ENCODE assay signal across 22 cellular contexts in the genomic region with DNA sequence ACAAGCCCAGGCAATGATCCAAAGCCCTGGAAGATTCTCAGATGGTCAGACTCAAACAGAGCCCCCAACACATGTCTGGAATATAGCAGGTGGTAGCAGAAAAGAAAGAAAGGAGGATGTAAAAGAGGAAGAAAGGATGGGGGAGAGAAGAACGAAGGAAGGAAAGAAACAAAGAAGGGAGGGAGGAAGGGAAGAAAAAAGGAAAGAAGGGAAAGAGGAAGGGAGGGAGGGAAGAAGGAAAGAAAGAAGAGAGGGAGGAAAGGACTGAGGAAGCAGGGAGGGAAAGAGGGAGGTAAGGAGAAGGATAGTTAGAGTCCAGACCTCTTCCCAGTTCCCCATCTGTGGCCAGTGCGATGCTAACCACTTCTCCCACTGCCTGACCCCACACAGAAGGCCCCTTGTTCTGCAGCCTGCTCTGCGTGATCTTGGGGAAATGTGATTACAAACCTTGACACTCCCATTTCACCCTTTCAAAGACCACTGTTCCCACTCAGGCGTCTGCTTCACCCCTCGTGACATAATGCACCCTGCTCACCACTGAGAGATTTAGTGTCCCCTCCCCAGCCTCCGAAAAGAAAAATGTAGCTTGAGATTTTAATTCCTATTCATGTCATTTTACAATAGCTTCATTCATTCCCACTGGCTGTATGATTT.
"Had no signal": no experiment of that assay in that cellular context is flagged by ENCODE, and none has a peak within 500 bp of the region (broad histone marks: within the 10 kb centered on the region; RNA-seq: fewer than 3 reads in every experiment).

No MANE protein-coding gene starts in this region.

- H3K4me3 Mint-ChIP-seq: activated CD4-positive, alpha-beta T cell treated with anti-CD3 and anti-CD28 coated beads for 36 hours; activated naive CD4-positive, alpha-beta T cell treated with anti-CD3 and anti-CD28 coated beads for 36 hours; activated T-helper 1 cell treated with anti-CD3 and anti-CD28 coated beads, Interleukin-12 subunit alpha, Interleukin-12 subunit beta, Interleukin-2, Interleukin-4 antibody, amounts not matched to agents 30 ng/mL and 10 ng/mL and 1 ng/mL, durations not matched to agents 14 hours and 24 hours and 36 hours had no signal

- H3K9me3 ChIP-seq: adrenal gland, heart right ventricle, spleen, testis had no signal

- FAIRE-seq: endothelial cell of umbilical vein, urothelium cell line had no signal

- H3K36me3 ChIP-seq: adrenal gland, heart right ventricle, spleen, WERI-Rb-1 had no signal

- H3K4me3 ChIP-seq: adrenal gland, coronary artery, heart right ventricle, spleen, testis had no signal

- DNase-seq: activated CD4-positive, alpha-beta T cell treated with anti-CD3 and anti-CD28 coated beads for 36 hours; activated naive CD4-positive, alpha-beta T cell treated with anti-CD3 and anti-CD28 coated beads for 36 hours; adrenal gland; central memory CD4-positive, alpha-beta T cell; effector CD4-positive, alpha-beta T cell; foreskin keratinocyte; heart right ventricle; islet precursor cell; mesenchymal stem cell; right cardiac atrium; spleen; stimulated activated CD4-positive, alpha-beta T cell treated with anti-CD3 and anti-CD28 coated beads, Interleukin-1b, Interleukin-23, amount 100 ng/mL, for 48 hours; stimulated activated naive CD4-positive, alpha-beta T cell treated with Interleukin-2 at 50 U/mL for 16 hours; T1000; testis; WERI-Rb-1 had no signal

- H3K27ac Mint-ChIP-seq: activated CD4-positive, alpha-beta T cell treated with anti-CD3 and anti-CD28 coated beads for 36 hours; activated naive CD4-positive, alpha-beta T cell treated with anti-CD3 and anti-CD28 coated beads for 36 hours; activated T-helper 1 cell treated with anti-CD3 and anti-CD28 coated beads, Interleukin-12 subunit alpha, Interleukin-12 subunit beta, Interleukin-2, Interleukin-4 antibody, amounts not matched to agents 30 ng/mL and 10 ng/mL and 1 ng/mL, durations not matched to agents 14 hours and 24 hours and 36 hours; progenitor cell of endocrine pancreas had no signal

- H3K9me3 Mint-ChIP-seq: activated naive CD4-positive, alpha-beta T cell treated with anti-CD3 and anti-CD28 coated beads for 36 hours; activated T-helper 1 cell treated with anti-CD3 and anti-CD28 coated beads, Interleukin-12 subunit alpha, Interleukin-12 subunit beta, Interleukin-2, Interleukin-4 antibody, amounts not matched to agents 30 ng/mL and 10 ng/mL and 1 ng/mL, durations not matched to agents 14 hours and 24 hours and 36 hours had no signal

- ATAC-seq: activated CD4-positive, alpha-beta T cell treated with anti-CD3 and anti-CD28 coated beads for 36 hours; foreskin keratinocyte; heart right ventricle; left lobe of liver; right cardiac atrium had no signal

- H3K4me1 ChIP-seq: adrenal gland, heart right ventricle had no signal

- H3K27ac ChIP-seq: adrenal gland, coronary artery, foreskin keratinocyte, heart right ventricle, spleen, testis, WERI-Rb-1 had no signal

- H3K27me3 Mint-ChIP-seq: activated CD4-positive, alpha-beta T cell treated with anti-CD3 and anti-CD28 coated beads for 36 hours had no signal

- H3K27me3 ChIP-seq: adrenal gland, spleen, testis had no signal
